ENCODE assay signal across 1 cellular context in the genomic region with DNA sequence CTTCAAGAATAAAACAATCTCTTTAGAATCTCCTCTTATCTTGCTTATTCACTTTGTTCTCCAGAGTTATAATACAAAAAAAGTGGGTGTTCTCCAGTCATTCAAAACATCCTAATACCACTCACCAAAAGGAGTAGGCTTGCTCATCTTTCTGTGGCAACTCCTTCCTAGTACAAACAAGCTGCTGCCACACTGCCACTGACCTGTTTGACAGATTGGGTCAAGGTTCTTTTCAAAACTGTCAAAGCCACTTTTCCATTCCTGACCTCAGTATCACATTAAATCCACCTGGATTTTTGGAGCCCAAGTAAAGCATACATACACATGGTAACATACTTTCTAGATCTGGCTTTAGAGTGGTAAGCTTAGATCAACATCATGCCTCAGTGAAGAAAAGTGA.
TF ChIP-seq lines count a peak whose summit lies in the region.

No MANE protein-coding gene starts in this region.

TF ChIP-seq in HepG2, 621 proteins besides CTCF, POLR2A, EP300 and RAD21 (continued from another document):
- TF ChIP-seq, protein P1, sequence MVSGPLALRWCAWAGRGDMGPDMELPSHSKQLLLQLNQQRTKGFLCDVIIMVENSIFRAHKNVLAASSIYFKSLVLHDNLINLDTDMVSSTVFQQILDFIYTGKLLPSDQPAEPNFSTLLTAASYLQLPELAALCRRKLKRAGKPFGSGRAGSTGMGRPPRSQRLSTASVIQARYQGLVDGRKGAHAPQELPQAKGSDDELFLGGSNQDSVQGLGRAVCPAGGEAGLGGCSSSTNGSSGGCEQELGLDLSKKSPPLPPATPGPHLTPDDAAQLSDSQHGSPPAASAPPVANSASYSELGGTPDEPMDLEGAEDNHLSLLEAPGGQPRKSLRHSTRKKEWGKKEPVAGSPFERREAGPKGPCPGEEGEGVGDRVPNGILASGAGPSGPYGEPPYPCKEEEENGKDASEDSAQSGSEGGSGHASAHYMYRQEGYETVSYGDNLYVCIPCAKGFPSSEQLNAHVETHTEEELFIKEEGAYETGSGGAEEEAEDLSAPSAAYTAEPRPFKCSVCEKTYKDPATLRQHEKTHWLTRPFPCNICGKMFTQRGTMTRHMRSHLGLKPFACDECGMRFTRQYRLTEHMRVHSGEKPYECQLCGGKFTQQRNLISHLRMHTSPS (CRISPR knock-in tag; IDR thresholded peaks at IDR 0.05; ENCODE audit: low read depth): no peak
- peak; percentile 71 for TF ChIP-seq SAP130 (CRISPR knock-in tag; IDR thresholded peaks at IDR 0.05; ENCODE audit: low read depth)
- peak; percentile 23; the same call in 1 of the 2 replicates for TF ChIP-seq FOXA3 (CRISPR knock-in tag; IDR thresholded peaks at IDR 0.05)
- TF ChIP-seq EED (CRISPR knock-in tag; IDR thresholded peaks at IDR 0.05): no peak
- peak; percentile 66; the same call in 1 of the 2 replicates for TF ChIP-seq NR2F6 (IDR thresholded peaks at IDR 0.05)
- 0 out of 2 replicates have a peak, but pooled peaks have one; percentile 45 for TF ChIP-seq NR2F6 (CRISPR knock-in tag; IDR thresholded peaks at IDR 0.05)
- TF ChIP-seq HNF4A (CRISPR knock-in tag; IDR thresholded peaks at IDR 0.05): peak; percentile 43
- peak; percentile 70; the same call in 1 of the 2 replicates for TF ChIP-seq TGIF2 (CRISPR knock-in tag; IDR thresholded peaks at IDR 0.05)
- no peak for TF ChIP-seq FOXA1 (IDR thresholded peaks at IDR 0.05)
- TF ChIP-seq FOXA1 (CRISPR knock-in tag; IDR thresholded peaks at IDR 0.05): 0 out of 2 replicates have a peak, but pooled peaks have one; percentile 22
- peak; percentile 50; the same call in 1 of the 2 replicates for TF ChIP-seq RARA (CRISPR knock-in tag; IDR thresholded peaks at IDR 0.05)
- peak; percentile 77 for TF ChIP-seq MEIS2 (CRISPR knock-in tag; IDR thresholded peaks at IDR 0.05)
- TF ChIP-seq, protein P2, sequence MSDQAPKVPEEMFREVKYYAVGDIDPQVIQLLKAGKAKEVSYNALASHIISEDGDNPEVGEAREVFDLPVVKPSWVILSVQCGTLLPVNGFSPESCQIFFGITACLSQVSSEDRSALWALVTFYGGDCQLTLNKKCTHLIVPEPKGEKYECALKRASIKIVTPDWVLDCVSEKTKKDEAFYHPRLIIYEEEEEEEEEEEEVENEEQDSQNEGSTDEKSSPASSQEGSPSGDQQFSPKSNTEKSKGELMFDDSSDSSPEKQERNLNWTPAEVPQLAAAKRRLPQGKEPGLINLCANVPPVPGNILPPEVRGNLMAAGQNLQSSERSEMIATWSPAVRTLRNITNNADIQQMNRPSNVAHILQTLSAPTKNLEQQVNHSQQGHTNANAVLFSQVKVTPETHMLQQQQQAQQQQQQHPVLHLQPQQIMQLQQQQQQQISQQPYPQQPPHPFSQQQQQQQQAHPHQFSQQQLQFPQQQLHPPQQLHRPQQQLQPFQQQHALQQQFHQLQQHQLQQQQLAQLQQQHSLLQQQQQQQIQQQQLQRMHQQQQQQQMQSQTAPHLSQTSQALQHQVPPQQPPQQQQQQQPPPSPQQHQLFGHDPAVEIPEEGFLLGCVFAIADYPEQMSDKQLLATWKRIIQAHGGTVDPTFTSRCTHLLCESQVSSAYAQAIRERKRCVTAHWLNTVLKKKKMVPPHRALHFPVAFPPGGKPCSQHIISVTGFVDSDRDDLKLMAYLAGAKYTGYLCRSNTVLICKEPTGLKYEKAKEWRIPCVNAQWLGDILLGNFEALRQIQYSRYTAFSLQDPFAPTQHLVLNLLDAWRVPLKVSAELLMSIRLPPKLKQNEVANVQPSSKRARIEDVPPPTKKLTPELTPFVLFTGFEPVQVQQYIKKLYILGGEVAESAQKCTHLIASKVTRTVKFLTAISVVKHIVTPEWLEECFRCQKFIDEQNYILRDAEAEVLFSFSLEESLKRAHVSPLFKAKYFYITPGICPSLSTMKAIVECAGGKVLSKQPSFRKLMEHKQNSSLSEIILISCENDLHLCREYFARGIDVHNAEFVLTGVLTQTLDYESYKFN (CRISPR knock-in tag; conservative IDR thresholded peaks at IDR 0.05): 0 out of 2 replicates have a peak, but pooled peaks have one; percentile 24
